Comparison of ENCODE assay signal across 2 cellular contexts in the genomic region with DNA sequence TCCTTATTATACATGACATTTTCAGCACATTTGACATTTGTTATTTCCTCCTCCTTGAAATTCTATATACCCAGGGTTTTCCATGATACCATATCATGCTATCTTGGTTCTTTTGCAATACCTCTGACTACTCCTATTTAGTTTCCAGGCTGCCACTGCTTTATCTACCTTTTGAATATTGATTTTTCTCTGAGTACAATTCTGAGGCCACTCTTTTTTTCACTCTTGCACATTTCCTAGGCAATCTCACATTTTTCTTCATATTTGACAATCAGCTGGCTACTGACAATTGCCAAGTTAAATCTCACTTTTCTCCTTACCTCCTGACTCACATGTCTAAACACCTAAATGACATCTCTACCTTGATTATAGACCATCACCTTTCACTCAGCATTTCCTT.
TF ChIP-seq lines count a peak whose summit lies in the region.

No MANE protein-coding gene starts in this region.

TF ChIP-seq in H1, 55 proteins besides CTCF, POLR2A, EP300 and RAD21:
- TF ChIP-seq POLR2AphosphoS5 (IDR thresholded peaks at IDR 0.05; ENCODE audit: low read depth, low read length) (no peak), SP2 (IDR thresholded peaks at IDR 0.05; ENCODE audit: low read length) (no peak), HDAC2 (IDR thresholded peaks at IDR 0.05; ENCODE audit: borderline replicate concordance in 1 of 2, low read depth in 2 of 2, low read length in 2 of 2) (no peak), CEBPB (IDR thresholded peaks at IDR 0.05; ENCODE audit: low read depth, low read length) (no peak), TBP (IDR thresholded peaks at IDR 0.05; ENCODE audit: low read depth, low read length) (no peak), CREB1 (IDR thresholded peaks at IDR 0.05) (no peak), KDM1A (IDR thresholded peaks at IDR 0.05; ENCODE audit: borderline replicate concordance, low read length) (no peak), FOSL1 (IDR thresholded peaks at IDR 0.05; ENCODE audit: insufficient read depth, low read depth, low read length) (no peak), SUZ12 (IDR thresholded peaks at IDR 0.05; ENCODE audit: low read length) (no peak), BACH1 (IDR thresholded peaks at IDR 0.05; ENCODE audit: low read length) (no peak), ZNF274 (IDR thresholded peaks at IDR 0.05; ENCODE audit: borderline replicate concordance, extremely low read depth, low read length) (no peak), TEAD4 (IDR thresholded peaks at IDR 0.05; ENCODE audit: low read depth, low read length) (no peak)
- TF ChIP-seq, protein P1, sequence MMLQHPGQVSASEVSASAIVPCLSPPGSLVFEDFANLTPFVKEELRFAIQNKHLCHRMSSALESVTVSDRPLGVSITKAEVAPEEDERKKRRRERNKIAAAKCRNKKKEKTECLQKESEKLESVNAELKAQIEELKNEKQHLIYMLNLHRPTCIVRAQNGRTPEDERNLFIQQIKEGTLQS (IDR thresholded peaks at IDR 0.05; ENCODE audit: insufficient read depth, low read depth, low read length), result no peak

TF ChIP-seq in HepG2, 621 proteins besides CTCF, POLR2A, EP300 and RAD21 (continues in another document):
- TF ChIP-seq, protein P2, sequence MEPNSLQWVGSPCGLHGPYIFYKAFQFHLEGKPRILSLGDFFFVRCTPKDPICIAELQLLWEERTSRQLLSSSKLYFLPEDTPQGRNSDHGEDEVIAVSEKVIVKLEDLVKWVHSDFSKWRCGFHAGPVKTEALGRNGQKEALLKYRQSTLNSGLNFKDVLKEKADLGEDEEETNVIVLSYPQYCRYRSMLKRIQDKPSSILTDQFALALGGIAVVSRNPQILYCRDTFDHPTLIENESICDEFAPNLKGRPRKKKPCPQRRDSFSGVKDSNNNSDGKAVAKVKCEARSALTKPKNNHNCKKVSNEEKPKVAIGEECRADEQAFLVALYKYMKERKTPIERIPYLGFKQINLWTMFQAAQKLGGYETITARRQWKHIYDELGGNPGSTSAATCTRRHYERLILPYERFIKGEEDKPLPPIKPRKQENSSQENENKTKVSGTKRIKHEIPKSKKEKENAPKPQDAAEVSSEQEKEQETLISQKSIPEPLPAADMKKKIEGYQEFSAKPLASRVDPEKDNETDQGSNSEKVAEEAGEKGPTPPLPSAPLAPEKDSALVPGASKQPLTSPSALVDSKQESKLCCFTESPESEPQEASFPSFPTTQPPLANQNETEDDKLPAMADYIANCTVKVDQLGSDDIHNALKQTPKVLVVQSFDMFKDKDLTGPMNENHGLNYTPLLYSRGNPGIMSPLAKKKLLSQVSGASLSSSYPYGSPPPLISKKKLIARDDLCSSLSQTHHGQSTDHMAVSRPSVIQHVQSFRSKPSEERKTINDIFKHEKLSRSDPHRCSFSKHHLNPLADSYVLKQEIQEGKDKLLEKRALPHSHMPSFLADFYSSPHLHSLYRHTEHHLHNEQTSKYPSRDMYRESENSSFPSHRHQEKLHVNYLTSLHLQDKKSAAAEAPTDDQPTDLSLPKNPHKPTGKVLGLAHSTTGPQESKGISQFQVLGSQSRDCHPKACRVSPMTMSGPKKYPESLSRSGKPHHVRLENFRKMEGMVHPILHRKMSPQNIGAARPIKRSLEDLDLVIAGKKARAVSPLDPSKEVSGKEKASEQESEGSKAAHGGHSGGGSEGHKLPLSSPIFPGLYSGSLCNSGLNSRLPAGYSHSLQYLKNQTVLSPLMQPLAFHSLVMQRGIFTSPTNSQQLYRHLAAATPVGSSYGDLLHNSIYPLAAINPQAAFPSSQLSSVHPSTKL (CRISPR knock-in tag; IDR thresholded peaks at IDR 0.05), result peak; percentile 55
- TF ChIP-seq ZMYM2 (CRISPR knock-in tag; IDR thresholded peaks at IDR 0.05), result no peak
- TF ChIP-seq, protein P3, sequence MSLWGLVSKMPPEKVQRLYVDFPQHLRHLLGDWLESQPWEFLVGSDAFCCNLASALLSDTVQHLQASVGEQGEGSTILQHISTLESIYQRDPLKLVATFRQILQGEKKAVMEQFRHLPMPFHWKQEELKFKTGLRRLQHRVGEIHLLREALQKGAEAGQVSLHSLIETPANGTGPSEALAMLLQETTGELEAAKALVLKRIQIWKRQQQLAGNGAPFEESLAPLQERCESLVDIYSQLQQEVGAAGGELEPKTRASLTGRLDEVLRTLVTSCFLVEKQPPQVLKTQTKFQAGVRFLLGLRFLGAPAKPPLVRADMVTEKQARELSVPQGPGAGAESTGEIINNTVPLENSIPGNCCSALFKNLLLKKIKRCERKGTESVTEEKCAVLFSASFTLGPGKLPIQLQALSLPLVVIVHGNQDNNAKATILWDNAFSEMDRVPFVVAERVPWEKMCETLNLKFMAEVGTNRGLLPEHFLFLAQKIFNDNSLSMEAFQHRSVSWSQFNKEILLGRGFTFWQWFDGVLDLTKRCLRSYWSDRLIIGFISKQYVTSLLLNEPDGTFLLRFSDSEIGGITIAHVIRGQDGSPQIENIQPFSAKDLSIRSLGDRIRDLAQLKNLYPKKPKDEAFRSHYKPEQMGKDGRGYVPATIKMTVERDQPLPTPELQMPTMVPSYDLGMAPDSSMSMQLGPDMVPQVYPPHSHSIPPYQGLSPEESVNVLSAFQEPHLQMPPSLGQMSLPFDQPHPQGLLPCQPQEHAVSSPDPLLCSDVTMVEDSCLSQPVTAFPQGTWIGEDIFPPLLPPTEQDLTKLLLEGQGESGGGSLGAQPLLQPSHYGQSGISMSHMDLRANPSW (CRISPR knock-in tag; IDR thresholded peaks at IDR 0.05; ENCODE audit: borderline replicate concordance), result no peak
- TF ChIP-seq, protein P4, sequence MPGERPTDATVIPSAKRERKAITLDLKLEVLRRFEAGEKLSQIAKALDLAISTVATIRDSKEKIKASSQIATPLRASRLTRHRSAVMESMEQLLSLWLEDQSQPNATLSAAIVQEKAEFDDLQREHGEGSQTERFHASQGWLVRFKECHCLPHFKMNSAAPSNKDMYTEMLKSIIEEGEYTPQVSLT (CRISPR knock-in tag; IDR thresholded peaks at IDR 0.05; ENCODE audit: borderline replicate concordance, low read depth), result no peak
- TF ChIP-seq SOX13 (IDR thresholded peaks at IDR 0.05), result no peak
- TF ChIP-seq SOX13 (CRISPR knock-in tag; conservative IDR thresholded peaks at IDR 0.05 in 1 of 2, IDR thresholded peaks at IDR 0.05 in 1 of 2), result 0 out of 4 replicates have a peak, but pooled peaks of 1 of the 2 experiments have one; percentile 22
- TF ChIP-seq GATAD2A (CRISPR knock-in tag; IDR thresholded peaks at IDR 0.05), result peak; percentile 79
- TF ChIP-seq TGIF2 (CRISPR knock-in tag; IDR thresholded peaks at IDR 0.05), result peak; percentile 99
- TF ChIP-seq TAF1 (CRISPR knock-in tag; IDR thresholded peaks at IDR 0.05), result no peak
- TF ChIP-seq MTF1 (CRISPR knock-in tag; IDR thresholded peaks at IDR 0.05), result no peak
- 0 out of 2 replicates have a peak, but pooled peaks have one; percentile 22 for TF ChIP-seq ZSCAN9 (CRISPR knock-in tag; IDR thresholded peaks at IDR 0.05; ENCODE audit: borderline replicate concordance)
- TF ChIP-seq ELF3 (CRISPR knock-in tag; IDR thresholded peaks at IDR 0.05), result 0 out of 2 replicates have a peak, but pooled peaks have one; percentile 32
- TF ChIP-seq, protein P5, sequence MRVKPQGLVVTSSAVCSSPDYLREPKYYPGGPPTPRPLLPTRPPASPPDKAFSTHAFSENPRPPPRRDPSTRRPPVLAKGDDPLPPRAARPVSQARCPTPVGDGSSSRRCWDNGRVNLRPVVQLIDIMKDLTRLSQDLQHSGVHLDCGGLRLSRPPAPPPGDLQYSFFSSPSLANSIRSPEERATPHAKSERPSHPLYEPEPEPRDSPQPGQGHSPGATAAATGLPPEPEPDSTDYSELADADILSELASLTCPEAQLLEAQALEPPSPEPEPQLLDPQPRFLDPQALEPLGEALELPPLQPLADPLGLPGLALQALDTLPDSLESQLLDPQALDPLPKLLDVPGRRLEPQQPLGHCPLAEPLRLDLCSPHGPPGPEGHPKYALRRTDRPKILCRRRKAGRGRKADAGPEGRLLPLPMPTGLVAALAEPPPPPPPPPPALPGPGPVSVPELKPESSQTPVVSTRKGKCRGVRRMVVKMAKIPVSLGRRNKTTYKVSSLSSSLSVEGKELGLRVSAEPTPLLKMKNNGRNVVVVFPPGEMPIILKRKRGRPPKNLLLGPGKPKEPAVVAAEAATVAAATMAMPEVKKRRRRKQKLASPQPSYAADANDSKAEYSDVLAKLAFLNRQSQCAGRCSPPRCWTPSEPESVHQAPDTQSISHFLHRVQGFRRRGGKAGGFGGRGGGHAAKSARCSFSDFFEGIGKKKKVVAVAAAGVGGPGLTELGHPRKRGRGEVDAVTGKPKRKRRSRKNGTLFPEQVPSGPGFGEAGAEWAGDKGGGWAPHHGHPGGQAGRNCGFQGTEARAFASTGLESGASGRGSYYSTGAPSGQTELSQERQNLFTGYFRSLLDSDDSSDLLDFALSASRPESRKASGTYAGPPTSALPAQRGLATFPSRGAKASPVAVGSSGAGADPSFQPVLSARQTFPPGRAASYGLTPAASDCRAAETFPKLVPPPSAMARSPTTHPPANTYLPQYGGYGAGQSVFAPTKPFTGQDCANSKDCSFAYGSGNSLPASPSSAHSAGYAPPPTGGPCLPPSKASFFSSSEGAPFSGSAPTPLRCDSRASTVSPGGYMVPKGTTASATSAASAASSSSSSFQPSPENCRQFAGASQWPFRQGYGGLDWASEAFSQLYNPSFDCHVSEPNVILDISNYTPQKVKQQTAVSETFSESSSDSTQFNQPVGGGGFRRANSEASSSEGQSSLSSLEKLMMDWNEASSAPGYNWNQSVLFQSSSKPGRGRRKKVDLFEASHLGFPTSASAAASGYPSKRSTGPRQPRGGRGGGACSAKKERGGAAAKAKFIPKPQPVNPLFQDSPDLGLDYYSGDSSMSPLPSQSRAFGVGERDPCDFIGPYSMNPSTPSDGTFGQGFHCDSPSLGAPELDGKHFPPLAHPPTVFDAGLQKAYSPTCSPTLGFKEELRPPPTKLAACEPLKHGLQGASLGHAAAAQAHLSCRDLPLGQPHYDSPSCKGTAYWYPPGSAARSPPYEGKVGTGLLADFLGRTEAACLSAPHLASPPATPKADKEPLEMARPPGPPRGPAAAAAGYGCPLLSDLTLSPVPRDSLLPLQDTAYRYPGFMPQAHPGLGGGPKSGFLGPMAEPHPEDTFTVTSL (CRISPR knock-in tag; IDR thresholded peaks at IDR 0.05; ENCODE audit: borderline replicate concordance), result peak; percentile 40; the same call in 1 of the 2 replicates
- no peak for TF ChIP-seq CREB1 (IDR thresholded peaks at IDR 0.05)
- 0 out of 2 replicates have a peak, but pooled peaks have one; percentile 31 for TF ChIP-seq CREB1 (CRISPR knock-in tag; IDR thresholded peaks at IDR 0.05)
- TF ChIP-seq ATF7 (IDR thresholded peaks at IDR 0.05), result no peak
- TF ChIP-seq ATF7 (CRISPR knock-in tag; IDR thresholded peaks at IDR 0.05), result no peak
- TF ChIP-seq HMG20A (CRISPR knock-in tag; IDR thresholded peaks at IDR 0.05; ENCODE audit: borderline replicate concordance), result no peak
- TF ChIP-seq ZNF296 (CRISPR knock-in tag; conservative IDR thresholded peaks at IDR 0.05), result no peak
- 0 out of 2 replicates have a peak, but pooled peaks have one; percentile 27 for TF ChIP-seq HNF4A (CRISPR knock-in tag; IDR thresholded peaks at IDR 0.05)
- TF ChIP-seq, protein P6, sequence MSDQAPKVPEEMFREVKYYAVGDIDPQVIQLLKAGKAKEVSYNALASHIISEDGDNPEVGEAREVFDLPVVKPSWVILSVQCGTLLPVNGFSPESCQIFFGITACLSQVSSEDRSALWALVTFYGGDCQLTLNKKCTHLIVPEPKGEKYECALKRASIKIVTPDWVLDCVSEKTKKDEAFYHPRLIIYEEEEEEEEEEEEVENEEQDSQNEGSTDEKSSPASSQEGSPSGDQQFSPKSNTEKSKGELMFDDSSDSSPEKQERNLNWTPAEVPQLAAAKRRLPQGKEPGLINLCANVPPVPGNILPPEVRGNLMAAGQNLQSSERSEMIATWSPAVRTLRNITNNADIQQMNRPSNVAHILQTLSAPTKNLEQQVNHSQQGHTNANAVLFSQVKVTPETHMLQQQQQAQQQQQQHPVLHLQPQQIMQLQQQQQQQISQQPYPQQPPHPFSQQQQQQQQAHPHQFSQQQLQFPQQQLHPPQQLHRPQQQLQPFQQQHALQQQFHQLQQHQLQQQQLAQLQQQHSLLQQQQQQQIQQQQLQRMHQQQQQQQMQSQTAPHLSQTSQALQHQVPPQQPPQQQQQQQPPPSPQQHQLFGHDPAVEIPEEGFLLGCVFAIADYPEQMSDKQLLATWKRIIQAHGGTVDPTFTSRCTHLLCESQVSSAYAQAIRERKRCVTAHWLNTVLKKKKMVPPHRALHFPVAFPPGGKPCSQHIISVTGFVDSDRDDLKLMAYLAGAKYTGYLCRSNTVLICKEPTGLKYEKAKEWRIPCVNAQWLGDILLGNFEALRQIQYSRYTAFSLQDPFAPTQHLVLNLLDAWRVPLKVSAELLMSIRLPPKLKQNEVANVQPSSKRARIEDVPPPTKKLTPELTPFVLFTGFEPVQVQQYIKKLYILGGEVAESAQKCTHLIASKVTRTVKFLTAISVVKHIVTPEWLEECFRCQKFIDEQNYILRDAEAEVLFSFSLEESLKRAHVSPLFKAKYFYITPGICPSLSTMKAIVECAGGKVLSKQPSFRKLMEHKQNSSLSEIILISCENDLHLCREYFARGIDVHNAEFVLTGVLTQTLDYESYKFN (CRISPR knock-in tag; conservative IDR thresholded peaks at IDR 0.05), result peak; percentile 47
- TF ChIP-seq ZNF431 (CRISPR knock-in tag; IDR thresholded peaks at IDR 0.05; ENCODE audit: borderline replicate concordance, low read depth), result no peak
- TF ChIP-seq, protein P7, sequence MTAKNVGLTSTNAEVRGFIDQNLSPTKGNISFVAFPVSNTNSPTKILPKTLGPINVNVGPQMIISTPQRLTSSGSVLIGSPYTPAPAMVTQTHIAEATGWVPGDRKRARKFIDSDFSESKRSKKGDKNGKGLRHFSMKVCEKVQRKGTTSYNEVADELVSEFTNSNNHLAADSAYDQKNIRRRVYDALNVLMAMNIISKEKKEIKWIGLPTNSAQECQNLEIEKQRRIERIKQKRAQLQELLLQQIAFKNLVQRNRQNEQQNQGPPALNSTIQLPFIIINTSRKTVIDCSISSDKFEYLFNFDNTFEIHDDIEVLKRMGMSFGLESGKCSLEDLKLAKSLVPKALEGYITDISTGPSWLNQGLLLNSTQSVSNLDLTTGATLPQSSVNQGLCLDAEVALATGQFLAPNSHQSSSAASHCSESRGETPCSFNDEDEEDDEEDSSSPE (CRISPR knock-in tag; IDR thresholded peaks at IDR 0.05), result 0 out of 2 replicates have a peak, but pooled peaks have one; percentile 23
- TF ChIP-seq SOX6 (IDR thresholded peaks at IDR 0.05), result no peak
- TF ChIP-seq SOX6 (CRISPR knock-in tag; IDR thresholded peaks at IDR 0.05), result peak; percentile 37; the same call in 1 of the 2 replicates
- peak; percentile 63; the same call in 1 of the 2 replicates for TF ChIP-seq SAP130 (CRISPR knock-in tag; IDR thresholded peaks at IDR 0.05; ENCODE audit: low read depth)
- TF ChIP-seq NFKBIZ (CRISPR knock-in tag; IDR thresholded peaks at IDR 0.05), result 0 out of 2 replicates have a peak, but pooled peaks have one; percentile 31
- TF ChIP-seq HDAC1 (CRISPR knock-in tag; IDR thresholded peaks at IDR 0.05), result peak; percentile 44; the same call in 1 of the 2 replicates
- 0 out of 2 replicates have a peak, but pooled peaks have one; percentile 20 for TF ChIP-seq PPARG (CRISPR knock-in tag; conservative IDR thresholded peaks at IDR 0.05)
- TF ChIP-seq FOXA3 (CRISPR knock-in tag; IDR thresholded peaks at IDR 0.05), result peak; percentile 28; the same call in 1 of the 2 replicates
- TF ChIP-seq, protein P8, sequence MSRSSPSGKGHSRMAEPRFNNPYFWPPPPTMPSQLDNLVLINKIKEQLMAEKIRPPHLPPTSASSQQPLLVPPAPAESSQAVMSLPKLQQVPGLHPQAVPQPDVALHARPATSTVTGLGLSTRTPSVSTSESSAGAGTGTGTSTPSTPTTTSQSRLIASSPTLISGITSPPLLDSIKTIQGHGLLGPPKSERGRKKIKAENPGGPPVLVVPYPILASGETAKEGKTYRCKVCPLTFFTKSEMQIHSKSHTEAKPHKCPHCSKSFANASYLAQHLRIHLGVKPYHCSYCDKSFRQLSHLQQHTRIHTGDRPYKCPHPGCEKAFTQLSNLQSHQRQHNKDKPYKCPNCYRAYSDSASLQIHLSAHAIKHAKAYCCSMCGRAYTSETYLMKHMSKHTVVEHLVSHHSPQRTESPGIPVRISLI (CRISPR knock-in tag; IDR thresholded peaks at IDR 0.05; ENCODE audit: borderline replicate concordance), result peak; percentile 81; the same call in 1 of the 2 replicates
- TF ChIP-seq ONECUT2 (CRISPR knock-in tag; IDR thresholded peaks at IDR 0.05), result peak; percentile 96
- peak in 1 of 2 experiments; percentile 35; a peak in 1 of 4 replicates for TF ChIP-seq KLF16 (CRISPR knock-in tag; IDR thresholded peaks at IDR 0.05)
